26 cellular contexts compared by ENCODE assay signal in the genomic region with DNA sequence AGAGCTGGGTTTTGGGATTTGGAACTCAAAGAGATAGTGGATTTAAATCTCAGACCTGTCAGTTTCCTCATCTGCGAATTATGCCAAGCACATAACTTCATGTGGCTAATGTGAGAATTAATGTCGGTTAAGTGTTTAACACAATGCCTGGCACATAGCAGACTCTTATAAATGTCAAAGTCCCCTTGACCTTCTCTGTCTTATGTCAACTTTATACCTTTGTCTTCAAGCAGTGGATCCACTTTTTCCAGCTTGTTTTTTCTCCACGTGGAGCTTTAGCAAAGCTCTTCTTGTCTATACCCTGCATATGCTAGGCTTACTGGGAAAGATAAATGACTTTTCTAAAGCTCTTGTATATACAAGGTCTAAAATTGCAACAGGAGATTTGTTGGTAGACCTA.
"Had no signal": no experiment of that assay in that cellular context is flagged by ENCODE, and none has a peak within 500 bp of the region (broad histone marks: within the 10 kb centered on the region; RNA-seq: fewer than 3 reads in every experiment).

No MANE protein-coding gene starts in this region.

- H2AFZ ChIP-seq: parathyroid adenoma had no signal

- DNase-seq: naive thymus-derived CD4-positive, alpha-beta T cell; natural killer cell; occipital lobe; ovary; posterior cingulate gyrus; psoas muscle; right cardiac atrium; right lobe of liver; stimulated activated CD4-positive, alpha-beta T cell treated with anti-CD3 and anti-CD28 coated beads, Interleukin-15, amount 100 ng/mL, for 24 hours; stimulated activated CD4-positive, alpha-beta T cell treated with anti-CD3 and anti-CD28 coated beads, Interleukin-2, amount 100 ng/mL, for 24 hours; stimulated activated CD4-positive, alpha-beta T cell treated with anti-CD3 and anti-CD28 coated beads, Interleukin-2, amount 100 ng/mL, for 48 hours; stimulated activated CD4-positive, alpha-beta T cell treated with anti-CD3 and anti-CD28 coated beads, Interleukin-4, amount 100 ng/mL, for 24 hours; stimulated activated naive B cell treated with anti-CD40 and anti-IgM and Interleukin-4, amounts not matched to agents 10 μg/mL and 1 μg/mL and 100 μg/mL, for 72 hours; stimulated activated naive CD4-positive, alpha-beta T cell treated with Interleukin-2 at 50 U/mL for 16 hours; stomach; substantia nigra; testis; tibial artery; transverse colon; upper lobe of right lung; uterus had no signal

- H3K27ac ChIP-seq: neural progenitor cell, ovary, parathyroid adenoma, psoas muscle, right lobe of liver, skin epidermis, suprapubic skin, testis, tibial artery, transverse colon, upper lobe of right lung, uterus had no signal

- H3K4me2 ChIP-seq: neural progenitor cell had no signal

- H3K27me3 ChIP-seq: neural progenitor cell, ovary, right lobe of liver, stomach, testis, tibial artery, transverse colon, upper lobe of right lung, uterus had no signal

- H3K36me3 ChIP-seq: neural progenitor cell, ovary, right lobe of liver, stomach, suprapubic skin, tibial artery, transverse colon, upper lobe of right lung, uterus had no signal

- H3K4me3 ChIP-seq: neural progenitor cell, ovary, psoas muscle, right lobe of liver, skin epidermis, stomach, suprapubic skin, testis, tibial artery, transverse colon, upper lobe of right lung, uterus had no signal

- ATAC-seq: naive thymus-derived CD4-positive, alpha-beta T cell; natural killer cell; psoas muscle; right cardiac atrium; right lobe of liver; stimulated activated effector memory CD8-positive, alpha-beta T cell treated with anti-CD3 and anti-CD28 coated beads, Interleukin-12 subunit alpha, Interleukin-12 subunit beta, amount 100 ng/mL, for 72 hours; stimulated activated naive B cell treated with anti-CD40 and anti-IgM and Interleukin-4, amounts not matched to agents 10 μg/mL and 1 μg/mL and 100 μg/mL, for 72 hours; upper lobe of right lung had no signal

- H3K9ac ChIP-seq: neural progenitor cell, parathyroid adenoma had no signal

- H3K4me1 ChIP-seq: neural progenitor cell, parathyroid adenoma, psoas muscle, right lobe of liver, stomach, suprapubic skin, transverse colon, upper lobe of right lung, uterus had no signal

- H3K9me3 ChIP-seq: ovary, psoas muscle, right lobe of liver, stomach, suprapubic skin, testis, tibial artery, transverse colon, upper lobe of right lung, uterus had no signal
